Comparison of ENCODE assay signal across 1 cellular context in genomic region chr22:46815559-46815895, GRCh38.
TF ChIP-seq lines count a peak whose summit lies in the region.

No MANE protein-coding gene starts in this region.

TF ChIP-seq in HepG2, 621 proteins besides CTCF, POLR2A, EP300 and RAD21 (continued from another document):
- TF ChIP-seq, protein P1, sequence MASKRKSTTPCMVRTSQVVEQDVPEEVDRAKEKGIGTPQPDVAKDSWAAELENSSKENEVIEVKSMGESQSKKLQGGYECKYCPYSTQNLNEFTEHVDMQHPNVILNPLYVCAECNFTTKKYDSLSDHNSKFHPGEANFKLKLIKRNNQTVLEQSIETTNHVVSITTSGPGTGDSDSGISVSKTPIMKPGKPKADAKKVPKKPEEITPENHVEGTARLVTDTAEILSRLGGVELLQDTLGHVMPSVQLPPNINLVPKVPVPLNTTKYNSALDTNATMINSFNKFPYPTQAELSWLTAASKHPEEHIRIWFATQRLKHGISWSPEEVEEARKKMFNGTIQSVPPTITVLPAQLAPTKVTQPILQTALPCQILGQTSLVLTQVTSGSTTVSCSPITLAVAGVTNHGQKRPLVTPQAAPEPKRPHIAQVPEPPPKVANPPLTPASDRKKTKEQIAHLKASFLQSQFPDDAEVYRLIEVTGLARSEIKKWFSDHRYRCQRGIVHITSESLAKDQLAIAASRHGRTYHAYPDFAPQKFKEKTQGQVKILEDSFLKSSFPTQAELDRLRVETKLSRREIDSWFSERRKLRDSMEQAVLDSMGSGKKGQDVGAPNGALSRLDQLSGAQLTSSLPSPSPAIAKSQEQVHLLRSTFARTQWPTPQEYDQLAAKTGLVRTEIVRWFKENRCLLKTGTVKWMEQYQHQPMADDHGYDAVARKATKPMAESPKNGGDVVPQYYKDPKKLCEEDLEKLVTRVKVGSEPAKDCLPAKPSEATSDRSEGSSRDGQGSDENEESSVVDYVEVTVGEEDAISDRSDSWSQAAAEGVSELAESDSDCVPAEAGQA (IDR thresholded peaks at IDR 0.05; ENCODE audit: low read depth), result no peak
- TF ChIP-seq, protein P1 (CRISPR knock-in tag; IDR thresholded peaks at IDR 0.05; ENCODE audit: borderline replicate concordance), result no peak
- TF ChIP-seq ZNF501 (CRISPR knock-in tag; IDR thresholded peaks at IDR 0.05), result 0 out of 2 replicates have a peak, but pooled peaks have one; percentile 31
- TF ChIP-seq ZFX (CRISPR knock-in tag; IDR thresholded peaks at IDR 0.05; ENCODE audit: low read depth), result 0 out of 2 replicates have a peak, but pooled peaks have one; percentile 19
- peak; percentile 39; the same call in 1 of the 2 replicates for TF ChIP-seq TAF1 (CRISPR knock-in tag; IDR thresholded peaks at IDR 0.05)
- no peak for TF ChIP-seq PHF21A (CRISPR knock-in tag; IDR thresholded peaks at IDR 0.05)
- TF ChIP-seq ATF7-NPFF (CRISPR knock-in tag; IDR thresholded peaks at IDR 0.05; ENCODE audit: low read depth), result no peak
- no peak for TF ChIP-seq SP1 (IDR thresholded peaks at IDR 0.05)
- no peak for TF ChIP-seq SP1 (CRISPR knock-in tag; IDR thresholded peaks at IDR 0.05)
- TF ChIP-seq ASH2L (IDR thresholded peaks at IDR 0.05; ENCODE audit: insufficient read length, low read depth, low read length), result peak; percentile 40
TF ChIP-seq in HepG2: peak in this region for 11.
